ENCODE assay signal across 1 cellular context in genomic region chr12:122513660-122514059, GRCh38.
TF ChIP-seq lines count a peak whose summit lies in the region.

No MANE protein-coding gene starts in this region.

TF ChIP-seq in endothelial cell of umbilical vein, 7 proteins besides CTCF, POLR2A, EP300 and RAD21:
- TF ChIP-seq MYC (IDR thresholded peaks at IDR 0.05; ENCODE audit: low read depth, low read length): no peak
- TF ChIP-seq MAX (IDR thresholded peaks at IDR 0.05; ENCODE audit: insufficient read depth, insufficient read length): no peak
- TF ChIP-seq FOS (IDR thresholded peaks at IDR 0.05; ENCODE audit: borderline replicate concordance, insufficient read depth, low read length): no peak
- TF ChIP-seq EZH2 (IDR thresholded peaks at IDR 0.05; ENCODE audit: borderline replicate concordance, low read depth, low read length, severe bottlenecking): no peak
- no peak for TF ChIP-seq GATA2 (IDR thresholded peaks at IDR 0.05; ENCODE audit: insufficient read depth, insufficient read length, low read depth, low read length)
- TF ChIP-seq JUN (IDR thresholded peaks at IDR 0.05; ENCODE audit: borderline replicate concordance, insufficient read depth, insufficient read length, low read depth): no peak
- no peak for TF ChIP-seq POLR2AphosphoS5 (IDR thresholded peaks at IDR 0.05; ENCODE audit: insufficient read depth, low read depth, low read length)
